ENCODE assay signal across 1 cellular context in the genomic region with DNA sequence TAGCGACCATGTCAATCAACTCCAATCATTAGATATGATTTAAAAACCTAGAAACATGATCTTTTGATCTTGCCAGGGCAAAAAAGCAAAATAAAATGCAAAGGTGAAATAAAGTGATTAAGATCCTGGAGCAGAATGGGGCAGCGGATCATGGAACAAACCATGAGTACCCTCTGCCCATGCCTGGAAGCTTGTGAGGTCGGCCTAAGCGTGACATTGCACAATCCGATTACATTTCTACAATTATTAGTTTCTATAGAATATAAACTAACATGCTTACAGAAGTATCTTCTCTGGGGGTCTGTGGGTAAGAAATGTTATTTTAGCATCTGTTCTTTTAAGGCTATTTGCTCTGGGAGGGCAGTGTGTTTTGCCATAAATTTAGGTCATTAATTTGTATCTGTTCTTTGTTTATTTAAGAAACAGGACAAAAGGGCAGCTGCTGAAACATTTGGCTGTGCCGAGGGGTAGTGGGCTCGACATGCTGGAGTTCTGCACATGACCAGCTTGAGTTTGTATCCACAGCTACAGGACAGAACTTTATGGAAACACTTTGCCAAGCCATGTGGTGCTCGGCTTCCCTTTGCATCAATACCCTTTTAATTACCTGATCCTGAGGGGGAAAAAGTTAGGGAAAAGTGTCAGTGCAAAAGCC.
TF ChIP-seq lines count a peak whose summit lies in the region.

No MANE protein-coding gene starts in this region.

TF ChIP-seq in liver, 16 proteins besides CTCF, POLR2A, EP300 and RAD21 (continued from another document):
- TF ChIP-seq MAX (IDR thresholded peaks at IDR 0.05) = no peak
- TF ChIP-seq HNF4G (IDR thresholded peaks at IDR 0.05) = no peak
- TF ChIP-seq FOXA2 (IDR thresholded peaks at IDR 0.05) = peak; percentile 70
- TF ChIP-seq YY1 (IDR thresholded peaks at IDR 0.05) = no peak
